Comparison of ENCODE assay signal across 35 cellular contexts in genomic region chr1:209480345-209480744, GRCh38.
DNase-seq lines count a peak whose midpoint lies in the region; ATAC-seq, FAIRE-seq and TF ChIP-seq lines count a peak whose summit lies in the region.
"Had no signal": no experiment of that assay in that cellular context is flagged by ENCODE, and none has a peak within 500 bp of the region (broad histone marks: within the 10 kb centered on the region; RNA-seq: fewer than 3 reads in every experiment).

No MANE protein-coding gene starts in this region.

- H3K36me3 ChIP-seq in HepG2 (replicated peaks in 1 of 2; ENCODE audit: control insufficient read depth in 1 of 2, insufficient read depth in 2 of 2, low read length in 2 of 2) = no peaks in the 10 kb centered on the region
- H3K36me3 ChIP-seq in right lobe of liver = no peaks in the 10 kb centered on the region
- no peaks in the 10 kb centered on the region for H3K36me3 ChIP-seq in bronchial epithelial cell (ENCODE audit: control insufficient read depth, insufficient read depth, low read length)
- H3K36me3 ChIP-seq in trophoblast cell (ENCODE audit: control insufficient read depth in 1 of 2, insufficient read depth in 2 of 2, low read length in 2 of 2) = no peaks in the 10 kb centered on the region
- H3K36me3 ChIP-seq in lower lobe of right lung = no peaks in the 10 kb centered on the region
- H3K36me3 ChIP-seq: BE2C; BLaER1; BLaER1 treated with 17β-estradiol and CSF1 and Interleukin-3, amounts not matched to agents 10 nM and 100 nM had no signal

- CTCF ChIA-PET in HepG2 (lab: Yijun Ruan, JAX; ENCODE audit: low intra/inter-chr PET ratio, low total read pairs) = no interaction called here
- CTCF ChIA-PET in activated naive CD4-positive, alpha-beta T cell treated with anti-CD3 and anti-CD28 coated beads for 36 hours (lab: Charles Lee) = no interaction called here

- H2BK5ac ChIP-seq in trophoblast cell (ENCODE audit: low read depth, low read length, poor library complexity) = no peak overlapping the region

- H3K27me3 ChIP-seq in HepG2 (ENCODE audit: control insufficient read depth in 1 of 2, insufficient read depth in 2 of 2, low read length in 2 of 2) = no peaks in the 10 kb centered on the region
- H3K27me3 ChIP-seq in right lobe of liver = no peaks in the 10 kb centered on the region
- H3K27me3 ChIP-seq in bronchial epithelial cell (ENCODE audit: control insufficient read depth, insufficient read depth, low read length) = no peaks in the 10 kb centered on the region
- H3K27me3 ChIP-seq in trophoblast cell (ENCODE audit: insufficient read depth, low read length) = no peaks in the 10 kb centered on the region
- no peaks in the 10 kb centered on the region for H3K27me3 ChIP-seq in lower lobe of right lung (ENCODE audit: low read depth)
- H3K27me3 ChIP-seq: BE2C; BLaER1; BLaER1 treated with 17β-estradiol and CSF1 and Interleukin-3, amounts not matched to agents 10 nM and 100 nM had no signal

- H3K4me1 ChIP-seq in HepG2 (ENCODE audit: insufficient read depth, low read length) = no peaks in the 10 kb centered on the region
- H3K4me1 ChIP-seq in right lobe of liver = no peaks in the 10 kb centered on the region
- H3K4me1 ChIP-seq in trophoblast cell (ENCODE audit: control insufficient read depth in 1 of 2, insufficient read depth in 2 of 2, low read length in 2 of 2) = peaks cover 9 to 18% of the 10 kb centered on the region in 2 experiments
- H3K4me1 ChIP-seq in lower lobe of right lung = no peaks in the 10 kb centered on the region
- H3K4me1 ChIP-seq: A549, BE2C, BLaER1, Caco-2 had no signal

- TF ChIP-seq RAD21 in HepG2 (CRISPR knock-in tag; IDR thresholded peaks at IDR 0.05) = no peak

- H2BK120ac ChIP-seq in trophoblast cell (ENCODE audit: insufficient read depth, low read length, poor library complexity) = peak overlapping the region; percentile 15

- H3K4me1 Mint-ChIP-seq in activated naive CD4-positive, alpha-beta T cell treated with anti-CD3 and anti-CD28 coated beads for 36 hours (ENCODE audit: low read depth) = peaks cover 17% of the 10 kb centered on the region
- H3K4me1 Mint-ChIP-seq: B cell, CD14-positive monocyte had no signal

- H3K9ac ChIP-seq in HepG2 (ENCODE audit: insufficient read depth, low read depth, low read length) = no peak overlapping the region
- H3K9ac ChIP-seq in trophoblast cell (ENCODE audit: low read length) = no peak overlapping the region
- H3K9ac ChIP-seq: BLaER1; BLaER1 treated with 17β-estradiol and CSF1 and Interleukin-3, amounts not matched to agents 10 nM and 100 nM had no signal

- no peaks in the 10 kb centered on the region for H3K79me2 ChIP-seq in HepG2 (ENCODE audit: insufficient read depth, low read length)
- H3K79me2 ChIP-seq in trophoblast cell (ENCODE audit: control insufficient read depth, insufficient read depth, low read length, poor library complexity) = peaks cover 2% of the 10 kb centered on the region

- no peak overlapping the region for H3K4ac ChIP-seq in trophoblast cell (ENCODE audit: low read depth, low read length)

- H4K20me1 ChIP-seq in HepG2 (ENCODE audit: insufficient read depth, low read length) = no peaks in the 10 kb centered on the region
- H4K20me1 ChIP-seq: BLaER1; BLaER1 treated with 17β-estradiol and CSF1 and Interleukin-3, amounts not matched to agents 10 nM and 100 nM had no signal

- no peak overlapping the region for H2AFZ ChIP-seq in HepG2 (ENCODE audit: low read length)
- no peak overlapping the region for H2AFZ ChIP-seq in trophoblast cell (ENCODE audit: insufficient read depth, low read length, poor library complexity)

- in situ Hi-C loops in HepG2 (cut with HindIII; ENCODE audit: extremely low pct_ligation_motif_present, low pct_unique_long_range_greater_than_20kb) = no loop called here

- H3K27me3 Mint-ChIP-seq in activated naive CD4-positive, alpha-beta T cell treated with anti-CD3 and anti-CD28 coated beads for 36 hours (ENCODE audit: low read depth) = no peaks in the 10 kb centered on the region

- no peak overlapping the region for H3K4me3 Mint-ChIP-seq in activated naive CD4-positive, alpha-beta T cell treated with anti-CD3 and anti-CD28 coated beads for 36 hours
- H3K4me3 Mint-ChIP-seq: B cell; CD14-positive monocyte; CD4-positive, alpha-beta memory T cell; CD4-positive, alpha-beta T cell; CD4-positive, CD25-positive, alpha-beta regulatory T cell; CD8-positive, alpha-beta memory T cell; CD8-positive, alpha-beta T cell had no signal

- H4K12ac ChIP-seq in trophoblast cell (ENCODE audit: low read depth, low read length) = no peak overlapping the region

- no peak overlapping the region for H2AK5ac ChIP-seq in trophoblast cell (ENCODE audit: low read length)

- H3K9me3 Mint-ChIP-seq in activated naive CD4-positive, alpha-beta T cell treated with anti-CD3 and anti-CD28 coated beads for 36 hours = no peaks in the 10 kb centered on the region
- H3K9me3 Mint-ChIP-seq: CD4-positive, alpha-beta T cell had no signal

- WGBS in HepG2 (ENCODE audit: low lambda C conversion rate) = 5% methylated on average over 6 of the region's 6 CpGs
- WGBS in right lobe of liver (ENCODE audit: insufficient coverage, low coverage, low lambda C conversion rate, missing lambda C conversion rate) = 76% methylated on average over 6 of the region's 6 CpGs
- WGBS in trophoblast cell (ENCODE audit: extremely low coverage, insufficient coverage, insufficient read length) = no CpG with 5 or more reads among the region's 6 CpGs

- no peak overlapping the region for H3K14ac ChIP-seq in trophoblast cell (ENCODE audit: low read length)

- no peak overlapping the region for H3K18ac ChIP-seq in trophoblast cell (ENCODE audit: low read length)

- H3K79me1 ChIP-seq in trophoblast cell (ENCODE audit: low read length) = peaks cover 10% of the 10 kb centered on the region

- H3K36me3 Mint-ChIP-seq in activated naive CD4-positive, alpha-beta T cell treated with anti-CD3 and anti-CD28 coated beads for 36 hours (ENCODE audit: low read depth) = no peaks in the 10 kb centered on the region
- H3K36me3 Mint-ChIP-seq: CD14-positive monocyte; CD4-positive, alpha-beta memory T cell; CD4-positive, CD25-positive, alpha-beta regulatory T cell; CD8-positive, alpha-beta memory T cell; CD8-positive, alpha-beta T cell had no signal

- no peaks in the 10 kb centered on the region for H3K9me3 ChIP-seq in HepG2 (ENCODE audit: low read length)
- no peaks in the 10 kb centered on the region for H3K9me3 ChIP-seq in right lobe of liver
- H3K9me3 ChIP-seq in trophoblast cell (ENCODE audit: insufficient read depth, low read depth, low read length) = peaks cover under 1% of the 10 kb centered on the region
- H3K9me3 ChIP-seq in lower lobe of right lung = no peaks in the 10 kb centered on the region
- H3K9me3 ChIP-seq: A549; BE2C; BLaER1; BLaER1 treated with 17β-estradiol and CSF1 and Interleukin-3, amounts not matched to agents 10 nM and 100 nM; Caco-2 had no signal

- FAIRE-seq in HepG2 (lab: Jason Lieb, UNC) (no peak), bronchial epithelial cell (lab: Jason Lieb, UNC) (peak; percentile 18)
- FAIRE-seq: A204.1, A549, D721Med had no signal

- no TSS peak for BruUV-seq in HepG2 (replicated peaks; lab: Mats Ljungman, UMichigan)

- H3K23ac ChIP-seq in trophoblast cell (ENCODE audit: low read length) = no peak overlapping the region

- H3K4me2 ChIP-seq in HepG2 (ENCODE audit: low read depth, low read length) (no peak overlapping the region), trophoblast cell (ENCODE audit: low read length) (no peak overlapping the region)
- H3K4me2 ChIP-seq: A549; BLaER1; BLaER1 treated with 17β-estradiol and CSF1 and Interleukin-3, amounts not matched to agents 10 nM and 100 nM had no signal

- TF ChIP-seq CTCF in HepG2 (CRISPR knock-in tag; IDR thresholded peaks at IDR 0.05) = no peak
- TF ChIP-seq CTCF in right lobe of liver (IDR thresholded peaks at IDR 0.05) = no peak
- no peak for TF ChIP-seq CTCF in bronchial epithelial cell (IDR thresholded peaks at IDR 0.05; ENCODE audit: insufficient read depth, low read length, severe bottlenecking)
- no peak for TF ChIP-seq CTCF in lower lobe of right lung (IDR thresholded peaks at IDR 0.05)

- POLR2A ChIA-PET in HepG2 (lab: Yijun Ruan, JAX) = no interaction called here

- intact Hi-C loops in HepG2 (cut with micrococcal nuclease; ENCODE audit: unreplicated experiment) (no loop called here), right lobe of liver (cut with DNase I) (no loop called here), lower lobe of right lung (cut with DNase I) (no loop called here)
- intact Hi-C loops in activated naive CD4-positive, alpha-beta T cell treated with anti-CD3 and anti-CD28 coated beads for 36 hours (cut with micrococcal nuclease) = no loop called here

- H3K4me3 ChIP-seq in HepG2 (replicated peaks in 1 of 3; ENCODE audit: insufficient read depth in 1 of 3, low read depth in 2 of 3, low read length in 3 of 3) = no peak overlapping the region
- H3K4me3 ChIP-seq in right lobe of liver = no peak overlapping the region
- H3K4me3 ChIP-seq in bronchial epithelial cell (ENCODE audit: low read depth, low read length) = no peak overlapping the region
- no peak overlapping the region for H3K4me3 ChIP-seq in trophoblast cell (ENCODE audit: low read depth, low read length)
- no peak overlapping the region for H3K4me3 ChIP-seq in lower lobe of right lung
- H3K4me3 ChIP-seq: A549; BLaER1; BLaER1 treated with 17β-estradiol and CSF1 and Interleukin-3, amounts not matched to agents 10 nM and 100 nM had no signal

- TF ChIP-seq POLR2A in HepG2 (IDR thresholded peaks at IDR 0.05; ENCODE audit: insufficient read depth in 1 of 2, low read depth in 2 of 2, low read length in 2 of 2) (no peak), right lobe of liver (IDR thresholded peaks at IDR 0.05) (no peak)

- no peak for TF ChIP-seq EP300 in HepG2 (IDR thresholded peaks at IDR 0.05; ENCODE audit: low read depth in 2 of 2, low read length in 2 of 2)
- TF ChIP-seq EP300 in HepG2 (CRISPR knock-in tag; IDR thresholded peaks at IDR 0.05; ENCODE audit: borderline replicate concordance) = no peak

- peak overlapping the region; percentile 38 for H4K91ac ChIP-seq in trophoblast cell (ENCODE audit: low read depth, low read length)

- no peak overlapping the region for H3K27ac Mint-ChIP-seq in activated naive CD4-positive, alpha-beta T cell treated with anti-CD3 and anti-CD28 coated beads for 36 hours
- H3K27ac Mint-ChIP-seq: B cell; CD14-positive monocyte; CD4-positive, alpha-beta memory T cell; CD4-positive, alpha-beta T cell; CD8-positive, alpha-beta memory T cell; CD8-positive, alpha-beta T cell had no signal

- H4K8ac ChIP-seq in trophoblast cell (ENCODE audit: low read depth, low read length) = no peak overlapping the region

- DNase-seq in HepG2 (ENCODE audit: low spot score) = no peak
- no peak for DNase-seq in right lobe of liver
- no peak for DNase-seq in bronchial epithelial cell (ENCODE audit: low read depth)
- DNase-seq in trophoblast cell = no peak
- DNase-seq in activated naive CD4-positive, alpha-beta T cell treated with anti-CD3 and anti-CD28 coated beads for 36 hours = no peak
- no peak for DNase-seq in lower lobe of right lung
- DNase-seq: 8988T; ACHN; AML-193; BE2C; C1 segment of cervical spinal cord; Caco-2; Calu3; CD4-positive, alpha-beta memory T cell; CD4-positive, alpha-beta T cell; CD4-positive, CD25-positive, alpha-beta regulatory T cell; CD8-positive, alpha-beta memory T cell; CD8-positive, alpha-beta T cell; COR-L47; DMS 273 treated with DMSO at 0.1 percent for 48 hours; DMS153; DMS53; DMS79; DMS79 treated with DMSO at 0.1 percent for 48 hours; DND-41; EL had no signal

- ATAC-seq in HepG2 = no peak
- no peak for ATAC-seq in right lobe of liver
- no peak for ATAC-seq in lower lobe of right lung
- ATAC-seq: A549; CD8-positive, alpha-beta T cell had no signal

- H3K27ac ChIP-seq in HepG2 (ENCODE audit: extremely low read length, insufficient read depth, low read length) (no peak overlapping the region), right lobe of liver (no peak overlapping the region), trophoblast cell (ENCODE audit: low read depth, low read length) (peak overlapping the region; percentile 59), lower lobe of right lung (no peak overlapping the region)
- H3K27ac ChIP-seq: 22Rv1; A549; BLaER1; BLaER1 treated with 17β-estradiol and CSF1 and Interleukin-3, amounts not matched to agents 10 nM and 100 nM; C4-2B had no signal

- H2BK12ac ChIP-seq in trophoblast cell (ENCODE audit: low read length) = peak overlapping the region; percentile 27
